2 cellular contexts compared by ENCODE assay signal in genomic region chr11:120208012-120208441, GRCh38.
A peak's percentile ranks its signal among the peaks of the same experiment; 100 is the strongest.
TF ChIP-seq lines count a peak whose summit lies in the region.

No MANE protein-coding gene starts in this region.

TF ChIP-seq in K562, 482 proteins besides CTCF, POLR2A, EP300 and RAD21:
- TF ChIP-seq MXD1 (CRISPR knock-in tag; IDR thresholded peaks at IDR 0.05; ENCODE audit: borderline replicate concordance, poor library complexity, severe bottlenecking) (no peak), TCF15 (CRISPR knock-in tag; IDR thresholded peaks at IDR 0.05) (no peak), NFXL1 (CRISPR knock-in tag; IDR thresholded peaks at IDR 0.05) (no peak), ZSCAN29 (IDR thresholded peaks at IDR 0.05) (no peak), ZKSCAN3 (CRISPR knock-in tag; IDR thresholded peaks at IDR 0.05) (no peak)
TF ChIP-seq in K562: peak in this region for 0.

TF ChIP-seq in liver, 16 proteins besides CTCF, POLR2A, EP300 and RAD21 (continued from another document):
- TF ChIP-seq JUND (IDR thresholded peaks at IDR 0.05), result peak; percentile 23 to 42
- no peak for TF ChIP-seq EGR1 (IDR thresholded peaks at IDR 0.05; ENCODE audit: low read depth in 2 of 2)
- peak; percentile 62 to 73 for TF ChIP-seq HNF4A (conservative IDR thresholded peaks at IDR 0.05)
- peak in 1 of 2 donors; percentile 24 for TF ChIP-seq GABPA (IDR thresholded peaks at IDR 0.05 in 1 of 2, conservative IDR thresholded peaks at IDR 0.05 in 1 of 2)
- TF ChIP-seq REST (IDR thresholded peaks at IDR 0.05), result peak; percentile 22
- no peak for TF ChIP-seq FOXA2 (IDR thresholded peaks at IDR 0.05)
- peak; percentile 28 for TF ChIP-seq FOXA1 (IDR thresholded peaks at IDR 0.05)
- no peak for TF ChIP-seq TAF1 (conservative IDR thresholded peaks at IDR 0.05)
- TF ChIP-seq ZBTB33 (IDR thresholded peaks at IDR 0.05), result peak; percentile 16
- TF ChIP-seq ATF3 (IDR thresholded peaks at IDR 0.05), result no peak
- peak; percentile 78 for TF ChIP-seq SP1 (IDR thresholded peaks at IDR 0.05)
- peak; percentile 70 for TF ChIP-seq MAX (IDR thresholded peaks at IDR 0.05)
- peak; percentile 74 for TF ChIP-seq NR2F2 (IDR thresholded peaks at IDR 0.05)
- TF ChIP-seq HNF4G (IDR thresholded peaks at IDR 0.05), result peak; percentile 21
